ENCODE assay signal across 8 cellular contexts in genomic region chrX:130165703-130166502, GRCh38. TPM values are rescaled to one million over a fixed set of nuclear protein-coding genes. Genes with fewer than 3 reads are reported as not detected.
A peak's percentile ranks its signal among the peaks of the same experiment; 100 is the strongest.
DNase-seq lines count a peak whose midpoint lies in the region; ATAC-seq, FAIRE-seq and TF ChIP-seq lines count a peak whose summit lies in the region.

Gene AIFM1 (minus strand): TSS chrX:130165841. CDS start chrX:130165656, 185 bp downstream.

- H3K9ac ChIP-seq in H1 (replicated peaks in 1 of 4; ENCODE audit: extremely low read depth in 1 of 4, low read depth in 3 of 4, low read length in 3 of 4) = peak within 1 kb of the TSS; percentile 63 to 74 (median 72)

- H3K4me2 ChIP-seq in H1 (ENCODE audit: insufficient read depth in 1 of 2, low read depth in 2 of 2, low read length in 2 of 2) = peak within 1 kb of the TSS; percentile 67 to 82

- H3K4me3 ChIP-seq in H1 (ENCODE audit: extremely low read depth in 1 of 4, insufficient read depth in 2 of 4, low read depth in 3 of 4, low read length in 4 of 4) = peak within 1 kb of the TSS; percentile 68 to 82 (median 76)

- no peaks in the 10 kb centered on the region for H3K27me3 Mint-ChIP-seq in memory B cell

- H3K4ac ChIP-seq in H1 (replicated peaks; ENCODE audit: insufficient read length, low read depth, low read length) = no peak within 1 kb of the TSS

- peak within 1 kb of the TSS; percentile 91 for H3K27ac Mint-ChIP-seq in memory B cell

- H3K4me1 ChIP-seq in H1 (replicated peaks in 1 of 4; ENCODE audit: control insufficient read depth in 3 of 4, insufficient read depth in 4 of 4, low read length in 3 of 4) = peaks cover 0 to 6% (median 0%) of the 10 kb centered on the region in 4 experiments; a peak in 4 of 7 replicates

- no peak within 1 kb of the TSS for H4K91ac ChIP-seq in H1 (replicated peaks; ENCODE audit: insufficient read length, low read length)

- TF ChIP-seq RAD21 in H1 (IDR thresholded peaks at IDR 0.05 in 1 of 2, conservative IDR thresholded peaks at IDR 0.05 in 1 of 2; ENCODE audit: low read depth in 2 of 2, low read length in 2 of 2) = no peak

- ATAC-seq in GM21367 (IDR thresholded peaks at IDR 0.05; ENCODE audit: unreplicated experiment) = peak; percentile 87
- peak; percentile 91 for ATAC-seq in memory B cell (ENCODE audit: low read depth)

- TF ChIP-seq CTCF in H1 (IDR thresholded peaks at IDR 0.05; ENCODE audit: control extremely low read depth in 1 of 3, insufficient read depth in 1 of 3, low read depth in 1 of 3, low read length in 3 of 3) = no peak

- 0 out of 2 replicates have a peak within 1 kb of the TSS, but pooled peaks have one; percentile 60 for H2BK12ac ChIP-seq in H1 (ENCODE audit: low read depth, low read length)

- peak within 1 kb of the TSS; percentile 83 for H4K5ac ChIP-seq in H1 (ENCODE audit: insufficient read length, low read depth, low read length)

- H3K27ac ChIP-seq in H1 (ENCODE audit: low read depth, low read length) = peak within 1 kb of the TSS; percentile 84

- H3K27me3 ChIP-seq in H1 (replicated peaks in 1 of 4; ENCODE audit: control insufficient read depth in 3 of 4, extremely low read depth in 1 of 4, insufficient read depth in 3 of 4, low read length in 3 of 4) = no peaks in the 10 kb centered on the region

- CTCF ChIA-PET in H1 (lab: Charles Lee; ENCODE audit: partially characterized antibody) = no interaction called here

- no peak within 1 kb of the TSS for H3K14ac ChIP-seq in H1 (ENCODE audit: insufficient read length)

- H2AK5ac ChIP-seq in H1 (ENCODE audit: low read depth, low read length) = no peak within 1 kb of the TSS

- no peak within 1 kb of the TSS for H2BK120ac ChIP-seq in H1 (replicated peaks; ENCODE audit: low read depth, low read length)

- H3K36me3 Mint-ChIP-seq in memory B cell = no peaks in the 10 kb centered on the region

- no peaks in the 10 kb centered on the region for H3K9me3 Mint-ChIP-seq in memory B cell

- H2BK20ac ChIP-seq in H1 (ENCODE audit: low read length) = no peak within 1 kb of the TSS

- H3K4me1 Mint-ChIP-seq in memory B cell = peaks cover 9% of the 10 kb centered on the region

- peak within 1 kb of the TSS; percentile 96 for H2AFZ ChIP-seq in H1 (ENCODE audit: low read length)

- H4K8ac ChIP-seq in H1 (ENCODE audit: extremely low read depth, insufficient read depth, low read length) = peak within 1 kb of the TSS; percentile 94

- H4K20me1 ChIP-seq in H1 (replicated peaks in 1 of 2; ENCODE audit: control insufficient read depth in 1 of 2, insufficient read depth in 2 of 2, low read length in 2 of 2) = no peaks in the 10 kb centered on the region

- H3K4me3 Mint-ChIP-seq in memory B cell = peak within 1 kb of the TSS; percentile 98

- TF ChIP-seq POLR2A in H1 (IDR thresholded peaks at IDR 0.05; ENCODE audit: control extremely low read depth in 1 of 2, low read depth in 2 of 2, low read length in 2 of 2) = peak; percentile 16 to 69

- WGBS in H1 (ENCODE audit: extremely low coverage in 1 of 2, insufficient coverage in 1 of 2, insufficient read length in 1 of 2, insufficient replicate concordance in 2 of 2, low coverage in 1 of 2, low lambda C conversion rate in 2 of 2, missing lambda C conversion rate in 1 of 2), 2 experiments = 2% methylated on average over 48 of the region's 50 CpGs; no CpG with 5 or more reads in 1 of the 2 experiments

- TF ChIP-seq EP300 in H1 (IDR thresholded peaks at IDR 0.05; ENCODE audit: borderline replicate concordance in 1 of 2, low read depth in 2 of 2, low read length in 2 of 2) = no peak

- H3K36me3 ChIP-seq in H1 (ENCODE audit: control insufficient read depth in 2 of 4, insufficient read depth in 4 of 4, low read length in 3 of 4) = no peaks in the 10 kb centered on the region

- H3K79me2 ChIP-seq in H1 (ENCODE audit: control insufficient read depth in 1 of 2, insufficient read depth in 2 of 2, low read length in 2 of 2) = peaks cover 0 to 12% of the 10 kb centered on the region in 2 experiments; a peak in 2 of 4 replicates

- peak within 1 kb of the TSS; percentile 69 for H3K56ac ChIP-seq in H1 (replicated peaks; ENCODE audit: insufficient read length, low read depth, low read length)

- DNase-seq in COLO668 (lab: John Stamatoyannopoulos, UW; ENCODE audit: unreplicated experiment) = peak; percentile 92
- peak; percentile 67 for DNase-seq in HTR-8/SVneo (ENCODE audit: insufficient read length, low spot score)
- peak; percentile 74 for DNase-seq in NOMO-1 treated with dmso at 0.1 percent for 144 hours (lab: John Stamatoyannopoulos, UW; ENCODE audit: unreplicated experiment)
- peak; percentile 49 to 77 (median 67) for DNase-seq in activated CD8-positive, alpha-beta memory T cell treated with anti-CD3 and anti-CD28 coated beads for 48 hours (ENCODE audit: low read depth in 2 of 3, low spot score in 2 of 3)
- DNase-seq in H1 (ENCODE audit: low read depth in 1 of 2, low spot score in 2 of 2) = peak; percentile 82 to 83
- peak; percentile 70 to 71 for DNase-seq in memory B cell (ENCODE audit: low spot score in 2 of 2)
- DNase-seq in stimulated activated CD8-positive, alpha-beta memory T cell treated with anti-CD3 and anti-CD28 coated beads, Interleukin-12 subunit alpha, Interleukin-12 subunit beta, amount 100 ng/mL, for 24 hours (ENCODE audit: extremely low read depth) = peak; percentile 66

- H3K9me3 ChIP-seq in H1 (ENCODE audit: insufficient read depth in 2 of 2, low read depth in 1 of 2, low read length in 1 of 2) = no peaks in the 10 kb centered on the region

- peaks cover 2% of the 10 kb centered on the region; the same call in 1 of the 2 replicates for H3K23me2 ChIP-seq in H1 (ENCODE audit: low read depth, low read length)

- FAIRE-seq in HTR-8/SVneo (lab: Jason Lieb, UNC) (no peak), H1 (lab: Jason Lieb, UNC) (peak; percentile 13)

- 0 out of 2 replicates have a peak, but pooled peaks cover 2% of the 10 kb centered on the region for H3K79me1 ChIP-seq in H1 (ENCODE audit: low read depth, low read length)

- POLR2A ChIA-PET in H1 (lab: Charles Lee; ENCODE audit: partially characterized antibody) = interaction anchor here (0.6 to 1.2 kb wide), 2 partner anchors 8 to 554 kb away, joined by 3 read pairs; no protein-coding TSS in a partner anchor

- H3K18ac ChIP-seq in H1 (ENCODE audit: extremely low read depth, low read length) = peak within 1 kb of the TSS; percentile 83

- H2BK5ac ChIP-seq in H1 (ENCODE audit: low read depth, low read length) = peak within 1 kb of the TSS; percentile 96

- no peak within 1 kb of the TSS for H2BK15ac ChIP-seq in H1 (ENCODE audit: low read length)

- no peak within 1 kb of the TSS for H3K23ac ChIP-seq in H1 (ENCODE audit: insufficient read length)

TF ChIP-seq in H1, 55 proteins besides CTCF, POLR2A, EP300 and RAD21 (continues in another document):
- no peak for TF ChIP-seq CEBPB (IDR thresholded peaks at IDR 0.05; ENCODE audit: low read depth, low read length)
- no peak for TF ChIP-seq CHD1 (IDR thresholded peaks at IDR 0.05; ENCODE audit: low read depth, low read length)
- TF ChIP-seq CTBP2 (IDR thresholded peaks at IDR 0.05; ENCODE audit: borderline replicate concordance, insufficient read depth, insufficient read length, low read length) = no peak
- TF ChIP-seq RNF2 (IDR thresholded peaks at IDR 0.05; ENCODE audit: borderline replicate concordance, low read depth, low read length, missing control alignments, poor library complexity, severe bottlenecking) = no peak
- peak; percentile 72 for TF ChIP-seq NRF1 (IDR thresholded peaks at IDR 0.05; ENCODE audit: low read depth, low read length)
- TF ChIP-seq E2F6 (IDR thresholded peaks at IDR 0.05) = peak; percentile 67
- no peak for TF ChIP-seq SIX5 (IDR thresholded peaks at IDR 0.05; ENCODE audit: low read depth, low read length)
- no peak for TF ChIP-seq CBX5 (IDR thresholded peaks at IDR 0.05; ENCODE audit: low read depth, low read length)
- TF ChIP-seq SIRT6 (IDR thresholded peaks at IDR 0.05; ENCODE audit: low read length) = no peak
- TF ChIP-seq FOSL1 (IDR thresholded peaks at IDR 0.05; ENCODE audit: insufficient read depth, low read depth, low read length) = no peak
- no peak for TF ChIP-seq CREB1 (IDR thresholded peaks at IDR 0.05)
- TF ChIP-seq YY1 (IDR thresholded peaks at IDR 0.05; ENCODE audit: low read depth, low read length) = peak; percentile 65; the same call in 1 of the 2 replicates
- TF ChIP-seq TAF7 (optimal IDR thresholded peaks at IDR 0.05; ENCODE audit: borderline replicate concordance, low read depth, low read length) = no peak
- no peak for TF ChIP-seq TEAD4 (IDR thresholded peaks at IDR 0.05; ENCODE audit: low read depth, low read length)
- TF ChIP-seq ASH2L (IDR thresholded peaks at IDR 0.05; ENCODE audit: low read length) = peak; percentile 78

RNA-seq across cellular contexts. Expression of gene AIFM1, which starts in this region (rescaled TPM):
- total RNA-seq in H1 (2021; fragmentation: NEBNext Ultra II Directional; extraction: Animal tissue kit (Norgen Biotek cat#: 25700)) = 52.8 and 55.4 TPM in 2 replicates
- polyA plus RNA-seq in H1 (2011; rRNA removed) = 23.7 and 34.1 TPM in 2 replicates
- polyA plus RNA-seq in H1 (2011; cell fraction: cytosol; rRNA removed) = 44.8 TPM
- polyA plus RNA-seq in H1 (2011; cell fraction: nucleus; rRNA removed) = 31.9 TPM
- polyA plus RNA-seq in H1 (2012, experiment 1 of 2) = 55.8 to 58.1 TPM (median 57.1 TPM) in 4 replicates
- 11.7 TPM for polyA plus RNA-seq in H1 (2012, experiment 2 of 2)
- 44.0 TPM for polyA plus RNA-seq in H1 (2013, experiment 1 of 2)
- 45.9 TPM for polyA plus RNA-seq in H1 (2013, experiment 2 of 2)
- polyA minus RNA-seq in H1 (2011; rRNA and poly(A)+ RNA removed) = 21.8 and 26.4 TPM in 2 replicates
- 13.0 TPM for polyA minus RNA-seq in H1 (2011; cell fraction: cytosol; rRNA and poly(A)+ RNA removed)
- 10.6 TPM for polyA minus RNA-seq in H1 (2011; cell fraction: nucleus; rRNA and poly(A)+ RNA removed)

Comparison
In these comparisons a context has a peak if more than half of its experiments do, and no peak if none do; other contexts are left out.
1. Peak in every context shown above with its lines: DNase-seq, ATAC-seq, H3K4me3 ChIP-seq and H3K27ac ChIP-seq.